7 cellular contexts compared by ENCODE assay signal in genomic region chr3:43544277-43544676, GRCh38.
DNase-seq lines count a peak whose midpoint lies in the region; ATAC-seq and TF ChIP-seq lines count a peak whose summit lies in the region.
"Not testable (repeated sequence)": the region's sequence is repeated elsewhere in the genome, so short reads cannot be mapped to it uniquely, and the experiment has no call there.

No MANE protein-coding gene starts in this region.

- H3K79me2 ChIP-seq in DND-41 (ENCODE audit: insufficient read depth, low read length), result not testable (repeated sequence)

- DNase-seq in DND-41, left ventricle myocardium inferior, nephron progenitor cell: not testable (repeated sequence)
- DNase-seq in HT1080 (ENCODE audit: low read depth), result peak; percentile 47
- peak; percentile 61 for DNase-seq in NCI-H2227 (lab: John Stamatoyannopoulos, UW; ENCODE audit: unreplicated experiment)
- peak; percentile 58 for DNase-seq in SKM-1 (lab: John Stamatoyannopoulos, UW; ENCODE audit: unreplicated experiment)
- peak; percentile 59 for DNase-seq in cerebellar cortex (ENCODE audit: low spot score)

- not testable (repeated sequence) for H3K9me3 Mint-ChIP-seq in nephron progenitor cell

- not testable (repeated sequence) for H3K4me1 ChIP-seq in DND-41 (ENCODE audit: insufficient read depth, low read length); left ventricle myocardium inferior

- not testable (repeated sequence) for H2AFZ ChIP-seq in DND-41 (ENCODE audit: low read depth, low read length)

- H3K27ac Mint-ChIP-seq in nephron progenitor cell, result not testable (repeated sequence)

- H3K9ac ChIP-seq in DND-41 (ENCODE audit: low read depth, low read length), result not testable (repeated sequence)

- H4K20me1 ChIP-seq in DND-41 (ENCODE audit: insufficient read depth, low read length), result not testable (repeated sequence)

- not testable (repeated sequence) for H3K4me2 ChIP-seq in DND-41 (ENCODE audit: insufficient read depth, low read length)

- not testable (repeated sequence) for H3K27me3 ChIP-seq in DND-41 (ENCODE audit: insufficient read depth, low read length, poor library complexity); left ventricle myocardium inferior (ENCODE audit: low read depth)

- peaks cover 17% of the 10 kb centered on the region for H3K36me3 Mint-ChIP-seq in nephron progenitor cell (ENCODE audit: low read depth)

- TF ChIP-seq CTCF in DND-41 (IDR thresholded peaks at IDR 0.05; ENCODE audit: borderline replicate concordance, extremely low read depth, low read length, poor library complexity, severe bottlenecking) (peak; percentile 71), left ventricle myocardium inferior (IDR thresholded peaks at IDR 0.05; ENCODE audit: borderline replicate concordance) (peak; percentile 72), nephron progenitor cell (IDR thresholded peaks at IDR 0.05) (peak; percentile 57)

- intact Hi-C loops in left ventricle myocardium inferior (cut with micrococcal nuclease), result not testable (repeated sequence)

- not testable (repeated sequence) for H3K36me3 ChIP-seq in DND-41 (ENCODE audit: insufficient read depth, low read length)
- peaks cover 17% of the 10 kb centered on the region for H3K36me3 ChIP-seq in left ventricle myocardium inferior

- H3K4me3 ChIP-seq in DND-41 (ENCODE audit: low read depth in 1 of 2, low read length in 2 of 2); left ventricle myocardium inferior: not testable (repeated sequence)

- not testable (repeated sequence) for H3K27me3 Mint-ChIP-seq in nephron progenitor cell (ENCODE audit: low read depth, poor library complexity)

- H3K9me3 ChIP-seq in DND-41 (ENCODE audit: insufficient read depth, low read length, severe bottlenecking); left ventricle myocardium inferior (replicated peaks): not testable (repeated sequence)

- not testable (repeated sequence) for H3K27ac ChIP-seq in DND-41 (ENCODE audit: low read length); left ventricle myocardium inferior (replicated peaks)

- ATAC-seq in DND-41 (ENCODE audit: insufficient read depth, low read depth), result peak; percentile 68

- not testable (repeated sequence) for H3K4me3 Mint-ChIP-seq in nephron progenitor cell

- H3K4me1 Mint-ChIP-seq in nephron progenitor cell, result not testable (repeated sequence)
